1 cellular context compared by ENCODE assay signal in the genomic region with DNA sequence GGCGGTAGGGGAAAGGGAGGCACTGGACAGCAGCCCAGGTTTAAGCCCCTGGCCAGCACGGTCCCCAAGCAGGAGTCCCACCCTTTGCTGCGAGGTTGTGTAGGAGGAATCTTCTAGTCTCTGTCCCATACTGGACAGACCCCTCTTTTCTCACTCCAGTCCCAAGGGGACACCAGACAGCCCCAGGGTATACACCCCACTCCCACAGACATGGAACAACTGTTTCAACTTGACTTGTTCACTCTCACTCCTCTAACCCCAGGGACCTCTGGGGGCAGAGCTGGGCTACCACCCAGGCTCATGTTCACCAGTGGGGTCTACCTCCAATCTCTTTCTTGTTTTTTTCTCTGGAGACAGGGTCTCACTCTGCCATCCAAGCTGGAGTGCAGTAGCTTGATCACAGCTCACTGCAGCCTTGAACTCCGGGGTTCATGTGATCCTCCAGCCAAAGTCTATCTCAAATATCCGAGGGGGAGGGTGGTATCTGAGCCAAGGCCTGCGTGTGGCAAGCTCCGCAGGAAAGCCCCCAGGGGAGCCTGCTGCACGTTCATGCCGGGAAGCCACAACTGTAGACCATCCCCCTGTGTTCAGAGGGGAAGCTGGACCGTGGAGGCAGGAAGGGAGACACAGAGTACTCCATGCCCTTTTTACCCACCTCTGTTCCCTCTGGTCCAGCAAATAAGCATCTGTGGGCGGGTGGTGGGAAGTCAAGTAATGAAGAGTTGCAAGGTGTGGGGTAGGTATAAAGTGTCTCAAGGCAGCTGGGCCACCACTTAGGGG.
TF ChIP-seq lines count a peak whose summit lies in the region.

No MANE protein-coding gene starts in this region.

TF ChIP-seq in IMR-90, 13 proteins besides CTCF, POLR2A, EP300 and RAD21:
- TF ChIP-seq CHD1 (IDR thresholded peaks at IDR 0.05; ENCODE audit: low read depth, low read length): no peak
- no peak for TF ChIP-seq MXI1 (IDR thresholded peaks at IDR 0.05; ENCODE audit: borderline replicate concordance, low read depth, low read length)
- no peak for TF ChIP-seq RCOR1 (IDR thresholded peaks at IDR 0.05; ENCODE audit: insufficient replicate concordance, low read length)
- no peak for TF ChIP-seq RFX5 (IDR thresholded peaks at IDR 0.05; ENCODE audit: low read depth, low read length)
- no peak for TF ChIP-seq MAZ (IDR thresholded peaks at IDR 0.05; ENCODE audit: borderline replicate concordance, low read depth, low read length)
- TF ChIP-seq SMC3 (IDR thresholded peaks at IDR 0.05; ENCODE audit: low read depth, low read length): no peak
- TF ChIP-seq NFE2L2 (IDR thresholded peaks at IDR 0.05; ENCODE audit: low read depth, low read length): no peak
- no peak for TF ChIP-seq FOS (IDR thresholded peaks at IDR 0.05; ENCODE audit: low read depth, low read length)
- no peak for TF ChIP-seq BHLHE40 (IDR thresholded peaks at IDR 0.05; ENCODE audit: low read depth, low read length)
- no peak for TF ChIP-seq CEBPB (IDR thresholded peaks at IDR 0.05; ENCODE audit: low read depth, low read length)
- no peak for TF ChIP-seq USF2 (IDR thresholded peaks at IDR 0.05; ENCODE audit: low read depth, low read length)
TF ChIP-seq in IMR-90: peak in this region for 0.
